19 cellular contexts compared by ENCODE assay signal in the genomic region with DNA sequence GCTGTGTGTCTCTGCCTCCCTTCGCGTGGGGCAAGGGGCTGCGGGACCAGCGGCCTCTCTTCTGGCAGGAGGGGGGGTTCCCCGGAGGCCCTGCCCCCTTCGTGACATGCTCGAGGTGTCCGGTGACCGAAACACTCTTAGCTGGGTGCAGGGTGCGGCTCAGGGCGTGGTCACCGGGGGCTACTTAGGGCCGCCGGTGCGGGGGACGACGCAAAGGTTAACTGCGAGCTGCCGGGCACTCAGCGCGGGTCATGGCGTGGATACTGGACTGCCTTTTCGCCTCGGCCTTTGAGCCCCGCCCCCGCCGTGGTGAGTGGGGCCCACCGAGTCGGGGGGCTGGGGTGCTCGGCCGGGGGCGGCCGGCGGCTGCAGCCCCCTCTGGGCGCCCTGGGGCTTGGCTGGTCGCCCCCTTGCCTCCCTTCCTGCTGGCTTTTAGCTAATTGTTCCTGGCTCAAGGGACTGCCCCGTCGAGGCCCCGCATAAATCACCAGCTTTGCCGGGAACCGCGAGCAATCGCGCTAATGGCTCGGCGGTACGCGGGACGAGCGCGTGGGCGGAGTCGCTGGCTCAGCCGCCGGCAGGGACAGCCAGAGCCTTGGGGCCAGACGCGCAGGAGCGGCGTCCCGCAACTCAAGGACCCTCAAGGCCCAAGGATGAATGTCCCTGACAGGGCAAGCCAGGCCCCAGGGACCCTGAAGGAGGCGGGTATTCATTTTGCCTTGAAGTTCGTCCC. TPM values are rescaled to one million over a fixed set of nuclear protein-coding genes. Genes with fewer than 3 reads are reported as not detected.
DNase-seq lines count a peak whose midpoint lies in the region; TF ChIP-seq lines count a peak whose summit lies in the region.
"Had no signal": no experiment of that assay in that cellular context is flagged by ENCODE, and none has a peak within 500 bp of the region (broad histone marks: within the 10 kb centered on the region; RNA-seq: fewer than 3 reads in every experiment).

ARHGAP36 (plus strand) TSS at position 211 of the 733 bp plus-strand sequence. CDS start 23,320 bp downstream, outside the sequence.

- 3 to 7% methylated on average over 15 to 22 of the region's 62 CpGs for WGBS in GM23248 (ENCODE audit: low coverage in 1 of 2, low lambda C conversion rate in 2 of 2, missing lambda C conversion rate in 2 of 2), 2 experiments
- 35% methylated on average over 38 of the region's 62 CpGs; no CpG with 5 or more reads in 1 of the 2 donors for WGBS in lower leg skin, 2 donors

- DNase-seq in GM23248 (peak; percentile 5), glutamatergic neuron (peak; percentile 54), neural crest cell (ENCODE audit: low read depth, low spot score) (peak; percentile 44), Caco-2 (no peak), NCI-H2171 (lab: John Stamatoyannopoulos, UW) (no peak), foreskin melanocyte (no peak), lower leg skin (ENCODE audit: low spot score in 2 of 2) (no peak)
- DNase-seq: activated effector memory CD4-positive, alpha-beta T cell treated with anti-CD3 and anti-CD28 coated beads, Interleukin-2, amount 50 U/mL, for 16 hours; BE2C; heart left ventricle; NCI-H1105; NCI-H226; SHP77; stimulated activated naive CD4-positive, alpha-beta T cell; upper lobe of right lung had no signal

- no peak for TF ChIP-seq CTCF in glutamatergic neuron (IDR thresholded peaks at IDR 0.05; ENCODE audit: partially characterized antibody, unreplicated experiment)
- TF ChIP-seq CTCF in neural crest cell (conservative IDR thresholded peaks at IDR 0.05), result no peak
- TF ChIP-seq CTCF in Caco-2 (IDR thresholded peaks at IDR 0.05; ENCODE audit: insufficient read depth in 1 of 2, low read depth in 1 of 2, low read length in 1 of 2, severe bottlenecking in 1 of 2, unreplicated experiment in 1 of 2), result no peak
- no peak for TF ChIP-seq CTCF in lower leg skin (IDR thresholded peaks at IDR 0.05)

- H3K79me2 ChIP-seq in GM23248 (ENCODE audit: insufficient read depth), result no peaks in the 10 kb centered on the region

- no peak within 1 kb of the TSS for H3K4me3 ChIP-seq in GM23248
- H3K4me3 ChIP-seq in HUES6 (ENCODE audit: low read depth, low read length), result peak within 1 kb of the TSS; percentile 59
- H3K4me3 ChIP-seq in Caco-2 (ENCODE audit: low read depth, low read length), result no peak within 1 kb of the TSS
- no peak within 1 kb of the TSS for H3K4me3 ChIP-seq in lower leg skin (ENCODE audit: low read depth, poor library complexity, severe bottlenecking)
- H3K4me3 ChIP-seq: body of pancreas, upper lobe of right lung had no signal

- CTCF ChIA-PET in Caco-2 (lab: Charles Lee), result no interaction called here

- H3K9me3 ChIP-seq in GM23248 (ENCODE audit: low read depth), result no peaks in the 10 kb centered on the region
- no peaks in the 10 kb centered on the region for H3K9me3 ChIP-seq in HUES6 (ENCODE audit: control insufficient read depth, insufficient read depth, low read depth, low read length)
- no peaks in the 10 kb centered on the region for H3K9me3 ChIP-seq in Caco-2
- H3K9me3 ChIP-seq: BE2C, body of pancreas, heart left ventricle, upper lobe of right lung had no signal

- H3K4me1 Mint-ChIP-seq in glutamatergic neuron (ENCODE audit: low read depth, unreplicated experiment) (no peaks in the 10 kb centered on the region), neural crest cell (peaks cover 4% of the 10 kb centered on the region), Caco-2 (ENCODE audit: low read depth, unreplicated experiment) (no peaks in the 10 kb centered on the region)

- POLR2A ChIA-PET in Caco-2 (lab: Charles Lee), result no interaction called here

- no peaks in the 10 kb centered on the region for H3F3A ChIP-seq in GM23248 (ENCODE audit: insufficient read depth)

- H3K27ac ChIP-seq in GM23248 (no peak within 1 kb of the TSS), HUES6 (ENCODE audit: low read depth, low read length) (no peak within 1 kb of the TSS)
- H3K27ac ChIP-seq: body of pancreas, heart left ventricle, upper lobe of right lung had no signal

- H3K27ac Mint-ChIP-seq in glutamatergic neuron (ENCODE audit: unreplicated experiment), result no peak within 1 kb of the TSS
- H3K27ac Mint-ChIP-seq in neural crest cell (ENCODE audit: unreplicated experiment), result no peak within 1 kb of the TSS
- H3K27ac Mint-ChIP-seq in Caco-2 (ENCODE audit: unreplicated experiment), result no peak within 1 kb of the TSS
- H3K27ac Mint-ChIP-seq: T-helper 1 cell treated with Interleukin-12 subunit alpha and Interleukin-12 subunit beta and Interleukin-4 antibody, amounts not matched to agents 30 μg/mL and 1 μg/mL, for 36 hours had no signal

- TF ChIP-seq POLR2A in lower leg skin (IDR thresholded peaks at IDR 0.05), result no peak

- no peaks in the 10 kb centered on the region for H3K36me3 ChIP-seq in GM23248 (ENCODE audit: low read depth)
- H3K36me3 ChIP-seq in HUES6 (ENCODE audit: control insufficient read depth, insufficient read depth, low read length), result no peaks in the 10 kb centered on the region
- no peaks in the 10 kb centered on the region for H3K36me3 ChIP-seq in Caco-2 (ENCODE audit: control insufficient read depth, insufficient read depth, low read length)
- H3K36me3 ChIP-seq: BE2C, heart left ventricle, upper lobe of right lung had no signal

- H4K20me1 ChIP-seq in GM23248 (ENCODE audit: insufficient read depth), result no peaks in the 10 kb centered on the region

- no TSS peak for BruUV-seq in Caco-2 (replicated peaks; lab: Mats Ljungman, UMichigan)

- H3K27me3 ChIP-seq in GM23248 (replicated peaks; ENCODE audit: insufficient read depth) (no peaks in the 10 kb centered on the region), HUES6 (ENCODE audit: control insufficient read depth, insufficient read depth, low read length) (peaks cover 79% of the 10 kb centered on the region), Caco-2 (replicated peaks; ENCODE audit: control insufficient read depth, insufficient read depth, low read length) (no peaks in the 10 kb centered on the region)
- H3K27me3 ChIP-seq: BE2C, body of pancreas had no signal

- H3K4me3 Mint-ChIP-seq in glutamatergic neuron (ENCODE audit: unreplicated experiment) (peak within 1 kb of the TSS; percentile 55), neural crest cell (peak within 1 kb of the TSS; percentile 82), Caco-2 (ENCODE audit: unreplicated experiment) (no peak within 1 kb of the TSS)
- H3K4me3 Mint-ChIP-seq: T-helper 1 cell treated with Interleukin-12 subunit alpha and Interleukin-12 subunit beta and Interleukin-4 antibody, amounts not matched to agents 30 μg/mL and 1 μg/mL, for 36 hours had no signal

- no peaks in the 10 kb centered on the region for H3K9me2 ChIP-seq in GM23248 (ENCODE audit: insufficient read depth)

- intact Hi-C loops in Caco-2 (cut with micrococcal nuclease; ENCODE audit: unreplicated experiment) (no loop called here), lower leg skin (cut with DNase I; ENCODE audit: low total_unique reads) (no loop called here)

- H3K9me3 Mint-ChIP-seq in glutamatergic neuron (ENCODE audit: unreplicated experiment) (no peaks in the 10 kb centered on the region), neural crest cell (no peaks in the 10 kb centered on the region), Caco-2 (ENCODE audit: unreplicated experiment) (no peaks in the 10 kb centered on the region)
- H3K9me3 Mint-ChIP-seq: T-helper 1 cell treated with Interleukin-12 subunit alpha and Interleukin-12 subunit beta and Interleukin-4 antibody, amounts not matched to agents 30 μg/mL and 1 μg/mL, for 36 hours had no signal

- H3K4me1 ChIP-seq in GM23248 (ENCODE audit: insufficient read depth), result no peaks in the 10 kb centered on the region
- peaks cover 22% of the 10 kb centered on the region for H3K4me1 ChIP-seq in HUES6 (ENCODE audit: control insufficient read depth, insufficient read depth, low read length)
- H3K4me1 ChIP-seq in Caco-2, result no peaks in the 10 kb centered on the region
- H3K4me1 ChIP-seq: BE2C, body of pancreas, heart left ventricle, upper lobe of right lung had no signal

- H3K9ac ChIP-seq in GM23248 (no peak within 1 kb of the TSS), HUES6 (ENCODE audit: low read length) (no peak within 1 kb of the TSS)

- H3K27me3 Mint-ChIP-seq in glutamatergic neuron (ENCODE audit: unreplicated experiment) (peaks cover 3% of the 10 kb centered on the region), neural crest cell (ENCODE audit: low read depth) (peaks cover 82% of the 10 kb centered on the region), Caco-2 (ENCODE audit: insufficient read depth, unreplicated experiment) (no peaks in the 10 kb centered on the region)

- in situ Hi-C loops in GM23248 (cut with MboI), result no loop called here

- no peak within 1 kb of the TSS for H2AFZ ChIP-seq in GM23248

- no peak within 1 kb of the TSS for H3K4me2 ChIP-seq in GM23248 (ENCODE audit: unreplicated experiment)

- H3K36me3 Mint-ChIP-seq in glutamatergic neuron (ENCODE audit: unreplicated experiment) (no peaks in the 10 kb centered on the region), neural crest cell (ENCODE audit: low read depth) (no peaks in the 10 kb centered on the region), Caco-2 (ENCODE audit: insufficient read depth, unreplicated experiment) (no peaks in the 10 kb centered on the region)

RNA-seq across cellular contexts. Expression of gene ARHGAP36, which starts in this region (rescaled TPM):
- not detected in 2 replicates for total RNA-seq in GM23248 (2014; rRNA removed; shearing (Covaris generic))
- not detected in 2 replicates for polyA plus RNA-seq in GM23248 (2016; fragmentation: Nextera tagmentation; extraction: Ambion mirVana)
- 0.27 TPM for total RNA-seq in glutamatergic neuron (ENCODE audit: unreplicated experiment)
- total RNA-seq in neural crest cell, result 1.8 and 2.4 TPM in 2 replicates
- total RNA-seq in Caco-2 (2022), result not detected in 2 replicates
- total RNA-seq in lower leg skin, result not detected
- total RNA-seq: body of pancreas, heart left ventricle, liver, upper lobe of right lung had no signal
- polyA plus RNA-seq: heart left ventricle, liver had no signal

Comparison
In these comparisons a context has a peak if more than half of its experiments do, and no peak if none do; other contexts are left out.
1. Peak in DNase-seq in GM23248; RNA of the gene not detected or under 1 TPM.
2. Peak in DNase-seq in glutamatergic neuron; RNA of the gene not detected or under 1 TPM.